ENCODE assay signal across 16 cellular contexts in the genomic region with DNA sequence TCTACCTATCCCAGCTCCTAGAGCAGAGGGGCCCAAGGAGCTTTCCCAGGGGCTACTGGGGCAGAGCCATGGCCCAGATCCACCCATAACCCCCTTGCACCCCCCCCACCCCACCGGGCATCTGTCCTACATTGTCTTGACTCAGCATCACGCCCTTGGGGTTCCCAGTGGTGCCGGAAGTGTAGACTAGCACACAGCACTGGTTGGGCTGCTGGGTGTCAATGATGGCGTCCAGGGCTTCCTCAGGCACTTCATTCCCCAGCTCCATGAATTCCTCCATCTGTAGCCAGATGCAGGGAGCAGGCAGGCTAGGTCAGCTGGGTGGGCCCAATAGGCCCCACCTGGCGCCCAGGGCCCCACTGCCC. TPM values are rescaled to one million over a fixed set of nuclear protein-coding genes. Genes with fewer than 3 reads are reported as not detected.
DNase-seq lines count a peak whose midpoint lies in the region; ATAC-seq and TF ChIP-seq lines count a peak whose summit lies in the region.
"Had no signal": no experiment of that assay in that cellular context is flagged by ENCODE, and none has a peak within 500 bp of the region (broad histone marks: within the 10 kb centered on the region; RNA-seq: fewer than 3 reads in every experiment).

No MANE protein-coding gene starts in this region.

- no peak overlapping the region for H3K4me3 Mint-ChIP-seq in activated CD8-positive, alpha-beta T cell treated with anti-CD3 and anti-CD28 coated beads, Interleukin-2, amount 10 ng/mL, durations not matched to agents 7 days and 5 days
- H3K4me3 Mint-ChIP-seq: CD14-positive monocyte; CD4-positive, alpha-beta memory T cell; H9 had no signal

- H3K9me3 ChIP-seq in RWPE2 (ENCODE audit: severe bottlenecking) (no peaks in the 10 kb centered on the region), testis (no peaks in the 10 kb centered on the region)
- H3K9me3 ChIP-seq: A549, BLaER1 had no signal

- TF ChIP-seq CTCF in RWPE2 (IDR thresholded peaks at IDR 0.05; ENCODE audit: poor library complexity, severe bottlenecking) (no peak), testis (IDR thresholded peaks at IDR 0.05) (no peak)

- H3K36me3 Mint-ChIP-seq in activated CD8-positive, alpha-beta T cell treated with anti-CD3 and anti-CD28 coated beads, Interleukin-2, amount 10 ng/mL, durations not matched to agents 7 days and 5 days (ENCODE audit: low read depth): peaks cover 3% of the 10 kb centered on the region
- H3K36me3 Mint-ChIP-seq: CD14-positive monocyte had no signal

- CTCF ChIA-PET in activated CD8-positive, alpha-beta T cell treated with anti-CD3 and anti-CD28 coated beads, Interleukin-2, amount 10 ng/mL, durations not matched to agents 7 days and 5 days (lab: Charles Lee): no interaction called here

- H3K27me3 Mint-ChIP-seq in activated CD8-positive, alpha-beta T cell treated with anti-CD3 and anti-CD28 coated beads, Interleukin-2, amount 10 ng/mL, durations not matched to agents 7 days and 5 days (ENCODE audit: low read depth): peaks cover 5% of the 10 kb centered on the region

- 95 to 96% methylated on average over 3 to 5 of the region's 5 CpGs for WGBS in testis, 2 donors

- no peak overlapping the region for H3K27ac Mint-ChIP-seq in activated CD8-positive, alpha-beta T cell treated with anti-CD3 and anti-CD28 coated beads, Interleukin-2, amount 10 ng/mL, durations not matched to agents 7 days and 5 days
- H3K27ac Mint-ChIP-seq: CD4-positive, alpha-beta memory T cell had no signal

- H3K36me3 ChIP-seq in RWPE2 (ENCODE audit: low read depth): no peaks in the 10 kb centered on the region
- H3K36me3 ChIP-seq in testis (ENCODE audit: low read depth, missing control alignments): no peaks in the 10 kb centered on the region
- H3K36me3 ChIP-seq: BLaER1 had no signal

- H3K4me1 Mint-ChIP-seq in activated CD8-positive, alpha-beta T cell treated with anti-CD3 and anti-CD28 coated beads, Interleukin-2, amount 10 ng/mL, durations not matched to agents 7 days and 5 days (ENCODE audit: low read depth): no peaks in the 10 kb centered on the region
- H3K4me1 Mint-ChIP-seq: CD14-positive monocyte; CD4-positive, alpha-beta memory T cell had no signal

- no peak for ATAC-seq in RWPE2 (ENCODE audit: low read depth)
- ATAC-seq in activated CD8-positive, alpha-beta T cell treated with anti-CD3 and anti-CD28 coated beads, Interleukin-2, amount 10 ng/mL, durations not matched to agents 7 days and 5 days: no peak
- ATAC-seq: A549 had no signal

- H3K27ac ChIP-seq in RWPE2 (ENCODE audit: poor library complexity, severe bottlenecking) (no peak overlapping the region), testis (no peak overlapping the region)
- H3K27ac ChIP-seq: 22Rv1, A549, BLaER1 had no signal

- no peaks in the 10 kb centered on the region for H3K9me3 Mint-ChIP-seq in activated CD8-positive, alpha-beta T cell treated with anti-CD3 and anti-CD28 coated beads, Interleukin-2, amount 10 ng/mL, durations not matched to agents 7 days and 5 days (ENCODE audit: insufficient read depth)
- H3K9me3 Mint-ChIP-seq: H9 had no signal

- H3K27me3 ChIP-seq in RWPE2 (ENCODE audit: insufficient read depth, poor library complexity, severe bottlenecking) (no peaks in the 10 kb centered on the region), testis (no peaks in the 10 kb centered on the region)
- H3K27me3 ChIP-seq: BLaER1 had no signal

- H3K4me3 ChIP-seq in RWPE2 (ENCODE audit: severe bottlenecking): no peak overlapping the region
- H3K4me3 ChIP-seq in testis: no peak overlapping the region
- H3K4me3 ChIP-seq: A549, BLaER1 had no signal

- TF ChIP-seq POLR2A in testis (IDR thresholded peaks at IDR 0.05): no peak

- no peaks in the 10 kb centered on the region for H3K4me1 ChIP-seq in RWPE2 (ENCODE audit: insufficient read depth, poor library complexity, severe bottlenecking)
- no peaks in the 10 kb centered on the region for H3K4me1 ChIP-seq in testis
- H3K4me1 ChIP-seq: A549, BLaER1 had no signal

- POLR2A ChIA-PET in activated CD8-positive, alpha-beta T cell treated with anti-CD3 and anti-CD28 coated beads, Interleukin-2, amount 10 ng/mL, durations not matched to agents 7 days and 5 days (lab: Charles Lee): no interaction called here

- DNase-seq in activated CD8-positive, alpha-beta memory T cell treated with anti-CD3 and anti-CD28 coated beads for 24 hours: peak; percentile 11
- DNase-seq in activated CD8-positive, alpha-beta memory T cell treated with anti-CD3 and anti-CD28 coated beads, Interleukin-2, amount 50 U/mL, for 4 hours: no peak
- DNase-seq in RWPE2 (ENCODE audit: low spot score): peak; percentile 54
- peak; percentile 45 for DNase-seq in mesenteric fat pad (ENCODE audit: low spot score)
- DNase-seq in testis: peak; percentile 8
- DNase-seq in activated CD8-positive, alpha-beta T cell treated with anti-CD3 and anti-CD28 coated beads, Interleukin-2, amount 10 ng/mL, durations not matched to agents 7 days and 5 days: no peak
- no peak for DNase-seq in foreskin melanocyte
- DNase-seq: CD4-positive, alpha-beta memory T cell; DMS79 treated with DMSO at 0.1 percent for 48 hours; GF-D8; GOT3; H9 had no signal

- intact Hi-C loops in testis (cut with DNase I; ENCODE audit: low total_unique reads): no loop called here

RNA-seq across cellular contexts. Expression of gene IDH3A, which starts 33.2 kb away (rescaled TPM):
- 105 TPM for total RNA-seq in mesenteric fat pad
- total RNA-seq in testis: 100 to 1,000 TPM; 119 to 120 TPM
- 88.9 TPM for polyA plus RNA-seq in testis (ENCODE audit: insufficient read depth, low read depth, low replicate concordance)
- 10 to 100 TPM; 80.7 to 84.2 TPM for total RNA-seq in activated CD8-positive, alpha-beta T cell treated with anti-CD3 and anti-CD28 coated beads, Interleukin-2, amount 10 ng/mL, durations not matched to agents 7 days and 5 days

RNA-seq across cellular contexts. Expression of gene CIB2, which starts 51.1 kb away (rescaled TPM):
- total RNA-seq in mesenteric fat pad: 5.5 TPM
- total RNA-seq in testis: 10 to 100 TPM; 24.9 to 34.3 TPM
- 43.6 TPM for polyA plus RNA-seq in testis (ENCODE audit: insufficient read depth, low read depth, low replicate concordance)
- 1 to 10 TPM; 1.4 to 2.2 TPM for total RNA-seq in activated CD8-positive, alpha-beta T cell treated with anti-CD3 and anti-CD28 coated beads, Interleukin-2, amount 10 ng/mL, durations not matched to agents 7 days and 5 days

RNA-seq across cellular contexts. Expression of gene ACSBG1, which starts 52.0 kb away (rescaled TPM):
- total RNA-seq in mesenteric fat pad: not detected
- 10 to 100 TPM; 14.8 to 25.2 TPM for total RNA-seq in testis
- polyA plus RNA-seq in testis (ENCODE audit: insufficient read depth, low read depth, low replicate concordance): 12.2 TPM
- under 1 TPM; 0.66 to 0.81 TPM for total RNA-seq in activated CD8-positive, alpha-beta T cell treated with anti-CD3 and anti-CD28 coated beads, Interleukin-2, amount 10 ng/mL, durations not matched to agents 7 days and 5 days
- total RNA-seq: CD4-positive, alpha-beta memory T cell had no signal
- polyA plus RNA-seq: CD14-positive monocyte; CD4-positive, alpha-beta memory T cell had no signal

Comparison
In these comparisons a context has a peak if more than half of its experiments do, and no peak if none do; other contexts are left out.
1. DNase-seq: peak in activated CD8-positive, alpha-beta memory T cell treated with anti-CD3 and anti-CD28 coated beads for 24 hours (single experiment), RWPE2 (single experiment), mesenteric fat pad (single experiment) and testis (single experiment); none in activated CD8-positive, alpha-beta memory T cell treated with anti-CD3 and anti-CD28 coated beads, Interleukin-2, amount 50 U/mL, for 4 hours (single experiment), activated CD8-positive, alpha-beta T cell treated with anti-CD3 and anti-CD28 coated beads, Interleukin-2, amount 10 ng/mL, durations not matched to agents 7 days and 5 days (single experiment) and foreskin melanocyte (single experiment).
2. RNA of gene ACSBG1, which starts 52.0 kb away (total RNA-seq): 14.8 to 25.2 TPM in testis; 0.66 to 0.81 TPM in activated CD8-positive, alpha-beta T cell treated with anti-CD3 and anti-CD28 coated beads, Interleukin-2, amount 10 ng/mL, durations not matched to agents 7 days and 5 days and not detected in mesenteric fat pad (single experiment); every median in the first group is over 4 times any median in the second.